In genomic region chr18:14944838-14945237, GRCh38 we compare ENCODE assay signal across 20 cellular contexts.
"Had no signal": no experiment of that assay in that cellular context is flagged by ENCODE, and none has a peak within 500 bp of the region (broad histone marks: within the 10 kb centered on the region; RNA-seq: fewer than 3 reads in every experiment).

No MANE protein-coding gene starts in this region.

- FAIRE-seq: RCC 7860 had no signal

- H3K9me3 ChIP-seq: SK-N-SH had no signal

- H3K9ac ChIP-seq: SK-N-SH had no signal

- DNase-seq: KBM-7, MV-4-11, NCI-H1048, NCI-H1105, NCI-H1417 treated with DMSO at 0.1 percent for 48 hours, NCI-H146, NCI-H1694 treated with DMSO at 0.1 percent for 48 hours, NCI-H1930, NCI-H2081, NCI-H2107, NCI-H226, NCI-H446, NCI-H510A, NCI-H526 treated with DMSO at 0.1 percent for 48 hours, NCI-H774, RPMI8226, SHP77, SK-N-SH, SW 1271 had no signal
